1 cellular context compared by ENCODE assay signal in genomic region chr14:105490572-105491365, GRCh38.
TF ChIP-seq lines count a peak whose summit lies in the region.

A gene with protein sequence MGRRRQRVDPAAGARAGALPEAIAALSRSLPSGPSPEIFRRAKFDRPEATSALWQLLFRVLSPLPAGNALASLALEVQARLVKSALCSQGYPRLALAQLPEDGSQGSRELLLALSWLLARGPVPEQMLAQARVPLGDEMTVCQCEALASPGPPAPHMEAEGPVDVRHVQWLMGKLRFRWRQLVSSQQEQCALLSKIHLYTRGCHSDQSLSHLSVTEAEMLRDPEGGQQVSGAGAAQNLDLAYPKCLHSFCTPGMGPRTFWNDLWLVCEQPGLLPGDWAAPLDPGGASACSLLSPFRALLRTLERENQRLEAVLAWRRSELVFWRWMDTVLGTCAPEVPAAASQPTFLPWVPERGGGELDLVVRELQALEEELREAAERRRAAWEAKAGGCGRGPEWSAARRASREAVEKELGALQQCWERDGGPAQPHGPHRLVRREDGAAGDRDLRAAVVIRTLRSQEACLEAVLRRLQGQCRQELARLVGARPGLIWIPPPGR (plus strand): TSS chr14:105491246. CDS start chr14:105491376, 130 bp downstream.

TF ChIP-seq in K562, 482 proteins besides CTCF, POLR2A, EP300 and RAD21 (continued from another document and continues in another):
- TF ChIP-seq SMAD1 (IDR thresholded peaks at IDR 0.05; ENCODE audit: low read depth, low read length, partially characterized antibody) (no peak), ZKSCAN3 (CRISPR knock-in tag; IDR thresholded peaks at IDR 0.05) (no peak), TOE1 (IDR thresholded peaks at IDR 0.05; ENCODE audit: borderline replicate concordance) (peak; percentile 92), TOE1 (CRISPR knock-in tag; IDR thresholded peaks at IDR 0.05; ENCODE audit: borderline replicate concordance, low read depth) (no peak), ELF1 (tag; IDR thresholded peaks at IDR 0.05) (peak; percentile 87), FOXJ2 (tag; IDR thresholded peaks at IDR 0.05) (peak; percentile 75; the same call in 1 of the 2 replicates), HSF4 (CRISPR knock-in tag; IDR thresholded peaks at IDR 0.05; ENCODE audit: borderline replicate concordance) (no peak), ATF1 (CRISPR knock-in tag; IDR thresholded peaks at IDR 0.05) (no peak), ATF1 (tag; IDR thresholded peaks at IDR 0.05) (peak; percentile 92), E2F3 (CRISPR knock-in tag; IDR thresholded peaks at IDR 0.05) (peak; percentile 21; the same call in 1 of the 2 replicates), POLR2B (IDR thresholded peaks at IDR 0.05; ENCODE audit: low read depth, partially characterized antibody) (peak; percentile 28), ATF7 (IDR thresholded peaks at IDR 0.05) (peak; percentile 81), HMGN3 (IDR thresholded peaks at IDR 0.05; ENCODE audit: borderline replicate concordance, extremely low read depth, insufficient read length, low read depth, low read length) (peak; percentile 84), SETDB1 (IDR thresholded peaks at IDR 0.05; ENCODE audit: low read length) (no peak), RNF2 (IDR thresholded peaks at IDR 0.05) (peak; percentile 40; the same call in 1 of the 2 replicates), SIX5 (IDR thresholded peaks at IDR 0.05; ENCODE audit: borderline replicate concordance in 1 of 2, insufficient read depth in 1 of 2, low read depth in 1 of 2, low read length in 2 of 2) (peak in 1 of 2 experiments; percentile 17; a peak in 1 of 4 replicates), DIDO1 (tag; IDR thresholded peaks at IDR 0.05; ENCODE audit: low read depth) (peak; percentile 51; the same call in 1 of the 2 replicates), BHLHE40 (IDR thresholded peaks at IDR 0.05; ENCODE audit: low read length) (peak; percentile 83), ZNF146 (CRISPR knock-in tag; IDR thresholded peaks at IDR 0.05; ENCODE audit: unreplicated experiment) (no peak), ETV1 (tag; conservative IDR thresholded peaks at IDR 0.05; ENCODE audit: low read depth) (peak; percentile 61), L3MBTL2 (IDR thresholded peaks at IDR 0.05) (peak; percentile 82), TFAP4 (CRISPR knock-in tag; IDR thresholded peaks at IDR 0.05; ENCODE audit: borderline replicate concordance) (peak; percentile 64; the same call in 1 of the 2 replicates), TGIF2 (CRISPR knock-in tag; IDR thresholded peaks at IDR 0.05) (no peak), STAT5A (IDR thresholded peaks at IDR 0.05; ENCODE audit: borderline replicate concordance, low read length) (no peak), ZNF253 (CRISPR knock-in tag; conservative IDR thresholded peaks at IDR 0.05) (no peak), RCOR1 (IDR thresholded peaks at IDR 0.05; ENCODE audit: borderline replicate concordance in 1 of 2, low read depth in 2 of 2, low read length in 2 of 2) (peak in 1 of 2 experiments; percentile 12; a peak in 2 of 4 replicates), NKRF (IDR thresholded peaks at IDR 0.05; ENCODE audit: borderline replicate concordance) (no peak), TBP (optimal IDR thresholded peaks at IDR 0.05; ENCODE audit: low read depth, low read length) (peak; percentile 13), YY1 (IDR thresholded peaks at IDR 0.05; ENCODE audit: borderline replicate concordance in 1 of 3, control insufficient read depth in 1 of 3, extremely low read depth in 1 of 3, insufficient read depth in 3 of 3, insufficient read length in 1 of 3, insufficient replicate concordance in 2 of 3, low read depth in 1 of 3, low read length in 2 of 3) (peak in 2 of 3 experiments; percentile 4 to 25), MECOM (CRISPR knock-in tag; IDR thresholded peaks at IDR 0.05) (no peak), ZC3H4 (CRISPR knock-in tag; IDR thresholded peaks at IDR 0.05; ENCODE audit: borderline replicate concordance) (no peak), MTA3 (IDR thresholded peaks at IDR 0.05; ENCODE audit: borderline replicate concordance) (peak; percentile 74; the same call in 1 of the 2 replicates), HOXB6 (CRISPR knock-in tag; IDR thresholded peaks at IDR 0.05; ENCODE audit: borderline replicate concordance) (no peak), MEIS2 (IDR thresholded peaks at IDR 0.05; ENCODE audit: partially characterized antibody) (peak; percentile 68), PHF20 (IDR thresholded peaks at IDR 0.05; ENCODE audit: partially characterized antibody) (peak; percentile 52), HNRNPL (IDR thresholded peaks at IDR 0.05; ENCODE audit: low read depth, low read length) (no peak), HNRNPLL (IDR thresholded peaks at IDR 0.05; ENCODE audit: low read depth, low read length, poor library complexity, severe bottlenecking) (peak; percentile 92), ATF3 (IDR thresholded peaks at IDR 0.05) (no peak), ATF3 (CRISPR knock-in tag; conservative IDR thresholded peaks at IDR 0.05) (0 out of 2 replicates have a peak, but pooled peaks have one; percentile 55), SMARCC2 (IDR thresholded peaks at IDR 0.05; ENCODE audit: low read depth) (no peak)
- TF ChIP-seq, protein P1, sequence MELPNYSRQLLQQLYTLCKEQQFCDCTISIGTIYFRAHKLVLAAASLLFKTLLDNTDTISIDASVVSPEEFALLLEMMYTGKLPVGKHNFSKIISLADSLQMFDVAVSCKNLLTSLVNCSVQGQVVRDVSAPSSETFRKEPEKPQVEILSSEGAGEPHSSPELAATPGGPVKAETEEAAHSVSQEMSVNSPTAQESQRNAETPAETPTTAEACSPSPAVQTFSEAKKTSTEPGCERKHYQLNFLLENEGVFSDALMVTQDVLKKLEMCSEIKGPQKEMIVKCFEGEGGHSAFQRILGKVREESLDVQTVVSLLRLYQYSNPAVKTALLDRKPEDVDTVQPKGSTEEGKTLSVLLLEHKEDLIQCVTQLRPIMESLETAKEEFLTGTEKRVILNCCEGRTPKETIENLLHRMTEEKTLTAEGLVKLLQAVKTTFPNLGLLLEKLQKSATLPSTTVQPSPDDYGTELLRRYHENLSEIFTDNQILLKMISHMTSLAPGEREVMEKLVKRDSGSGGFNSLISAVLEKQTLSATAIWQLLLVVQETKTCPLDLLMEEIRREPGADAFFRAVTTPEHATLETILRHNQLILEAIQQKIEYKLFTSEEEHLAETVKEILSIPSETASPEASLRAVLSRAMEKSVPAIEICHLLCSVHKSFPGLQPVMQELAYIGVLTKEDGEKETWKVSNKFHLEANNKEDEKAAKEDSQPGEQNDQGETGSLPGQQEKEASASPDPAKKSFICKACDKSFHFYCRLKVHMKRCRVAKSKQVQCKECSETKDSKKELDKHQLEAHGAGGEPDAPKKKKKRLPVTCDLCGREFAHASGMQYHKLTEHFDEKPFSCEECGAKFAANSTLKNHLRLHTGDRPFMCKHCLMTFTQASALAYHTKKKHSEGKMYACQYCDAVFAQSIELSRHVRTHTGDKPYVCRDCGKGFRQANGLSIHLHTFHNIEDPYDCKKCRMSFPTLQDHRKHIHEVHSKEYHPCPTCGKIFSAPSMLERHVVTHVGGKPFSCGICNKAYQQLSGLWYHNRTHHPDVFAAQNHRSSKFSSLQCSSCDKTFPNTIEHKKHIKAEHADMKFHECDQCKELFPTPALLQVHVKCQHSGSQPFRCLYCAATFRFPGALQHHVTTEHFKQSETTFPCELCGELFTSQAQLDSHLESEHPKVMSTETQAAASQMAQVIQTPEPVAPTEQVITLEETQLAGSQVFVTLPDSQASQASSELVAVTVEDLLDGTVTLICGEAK (IDR thresholded peaks at IDR 0.05) = peak; percentile 99
- TF ChIP-seq, protein P1 (CRISPR knock-in tag; IDR thresholded peaks at IDR 0.05) = no peak
- TF ChIP-seq, protein P2, sequence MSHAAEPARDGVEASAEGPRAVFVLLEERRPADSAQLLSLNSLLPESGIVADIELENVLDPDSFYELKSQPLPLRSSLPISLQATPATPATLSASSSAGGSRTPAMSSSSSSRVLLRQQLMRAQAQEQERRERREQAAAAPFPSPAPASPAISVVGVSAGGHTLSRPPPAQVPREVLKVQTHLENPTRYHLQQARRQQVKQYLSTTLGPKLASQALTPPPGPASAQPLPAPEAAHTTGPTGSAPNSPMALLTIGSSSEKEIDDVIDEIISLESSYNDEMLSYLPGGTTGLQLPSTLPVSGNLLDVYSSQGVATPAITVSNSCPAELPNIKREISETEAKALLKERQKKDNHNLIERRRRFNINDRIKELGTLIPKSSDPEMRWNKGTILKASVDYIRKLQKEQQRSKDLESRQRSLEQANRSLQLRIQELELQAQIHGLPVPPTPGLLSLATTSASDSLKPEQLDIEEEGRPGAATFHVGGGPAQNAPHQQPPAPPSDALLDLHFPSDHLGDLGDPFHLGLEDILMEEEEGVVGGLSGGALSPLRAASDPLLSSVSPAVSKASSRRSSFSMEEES (CRISPR knock-in tag; IDR thresholded peaks at IDR 0.05) = no peak
- TF ChIP-seq, protein P3, sequence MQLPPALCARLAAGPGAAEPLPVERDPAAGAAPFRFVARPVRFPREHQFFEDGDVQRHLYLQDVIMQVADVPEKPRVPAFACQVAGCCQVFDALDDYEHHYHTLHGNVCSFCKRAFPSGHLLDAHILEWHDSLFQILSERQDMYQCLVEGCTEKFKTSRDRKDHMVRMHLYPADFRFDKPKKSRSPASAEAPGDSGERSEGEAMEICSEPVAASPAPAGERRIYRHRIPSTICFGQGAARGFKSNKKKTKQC (CRISPR knock-in tag; IDR thresholded peaks at IDR 0.05) = peak; percentile 27; the same call in 1 of the 2 replicates
- TF ChIP-seq, protein P4, sequence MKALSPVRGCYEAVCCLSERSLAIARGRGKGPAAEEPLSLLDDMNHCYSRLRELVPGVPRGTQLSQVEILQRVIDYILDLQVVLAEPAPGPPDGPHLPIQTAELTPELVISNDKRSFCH (CRISPR knock-in tag; IDR thresholded peaks at IDR 0.05) = no peak
- TF ChIP-seq, protein P4 (tag; IDR thresholded peaks at IDR 0.05) = no peak
- TF ChIP-seq, protein P5, sequence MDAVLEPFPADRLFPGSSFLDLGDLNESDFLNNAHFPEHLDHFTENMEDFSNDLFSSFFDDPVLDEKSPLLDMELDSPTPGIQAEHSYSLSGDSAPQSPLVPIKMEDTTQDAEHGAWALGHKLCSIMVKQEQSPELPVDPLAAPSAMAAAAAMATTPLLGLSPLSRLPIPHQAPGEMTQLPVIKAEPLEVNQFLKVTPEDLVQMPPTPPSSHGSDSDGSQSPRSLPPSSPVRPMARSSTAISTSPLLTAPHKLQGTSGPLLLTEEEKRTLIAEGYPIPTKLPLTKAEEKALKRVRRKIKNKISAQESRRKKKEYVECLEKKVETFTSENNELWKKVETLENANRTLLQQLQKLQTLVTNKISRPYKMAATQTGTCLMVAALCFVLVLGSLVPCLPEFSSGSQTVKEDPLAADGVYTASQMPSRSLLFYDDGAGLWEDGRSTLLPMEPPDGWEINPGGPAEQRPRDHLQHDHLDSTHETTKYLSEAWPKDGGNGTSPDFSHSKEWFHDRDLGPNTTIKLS (IDR thresholded peaks at IDR 0.05; ENCODE audit: borderline replicate concordance, low read depth) = peak; percentile 47
